8 cellular contexts compared by ENCODE assay signal in genomic region chr19:56076413-56076998, GRCh38. TPM values are rescaled to one million over a fixed set of nuclear protein-coding genes. Genes with fewer than 3 reads are reported as not detected.
DNase-seq lines count a peak whose midpoint lies in the region; ATAC-seq and TF ChIP-seq lines count a peak whose summit lies in the region.

No MANE protein-coding gene starts in this region.

- peaks cover 9% of the 10 kb centered on the region for H3K4me1 Mint-ChIP-seq in activated CD8-positive, alpha-beta memory T cell treated with anti-CD3 and anti-CD28 coated beads, Interleukin-2, amount 10 ng/mL, durations not matched to agents 7 days and 5 days

- TF ChIP-seq CTCF in GM12875 (IDR thresholded peaks at IDR 0.05; ENCODE audit: borderline replicate concordance, insufficient read depth, low read depth, low read length): peak; percentile 67; the same call in 1 of the 2 replicates
- peak; percentile 94 for TF ChIP-seq CTCF in fibroblast of villous mesenchyme (IDR thresholded peaks at IDR 0.05; ENCODE audit: insufficient read depth, low read depth, low read length)

- DNase-seq in AML-193 (lab: John Stamatoyannopoulos, UW) (peak; percentile 29 to 44), NCI-H2196 treated with DMSO at 0.1 percent for 48 hours (lab: John Stamatoyannopoulos, UW; ENCODE audit: unreplicated experiment) (peak; percentile 24), fibroblast of villous mesenchyme (ENCODE audit: low read depth) (peak; percentile 56), pons (ENCODE audit: low spot score) (peak; percentile 35), GOT3 (lab: John Stamatoyannopoulos, UW) (no peak)
- peak; percentile 51 for DNase-seq in activated CD8-positive, alpha-beta memory T cell treated with anti-CD3 and anti-CD28 coated beads, Interleukin-2, amount 10 ng/mL, durations not matched to agents 7 days and 5 days

- no peak overlapping the region for H3K4me3 ChIP-seq in GM12875 (ENCODE audit: low read depth, low read length)
- no peak overlapping the region for H3K4me3 ChIP-seq in fibroblast of villous mesenchyme (ENCODE audit: low read depth, low read length)

- H3K4me3 Mint-ChIP-seq in activated CD8-positive, alpha-beta memory T cell treated with anti-CD3 and anti-CD28 coated beads, Interleukin-2, amount 10 ng/mL, durations not matched to agents 7 days and 5 days: no peak overlapping the region

- CTCF ChIA-PET in activated CD8-positive, alpha-beta memory T cell treated with anti-CD3 and anti-CD28 coated beads, Interleukin-2, amount 10 ng/mL, durations not matched to agents 7 days and 5 days (lab: Charles Lee): interaction anchor here (0.6 to 5.1 kb wide), 11 partner anchors 9 to 257 kb away, joined by 3 to 34 read pairs (median 4); no protein-coding TSS in a partner anchor

- no peaks in the 10 kb centered on the region for H3K36me3 Mint-ChIP-seq in activated CD8-positive, alpha-beta memory T cell treated with anti-CD3 and anti-CD28 coated beads, Interleukin-2, amount 10 ng/mL, durations not matched to agents 7 days and 5 days

- peaks cover 7% of the 10 kb centered on the region for H3K27me3 Mint-ChIP-seq in activated CD8-positive, alpha-beta memory T cell treated with anti-CD3 and anti-CD28 coated beads, Interleukin-2, amount 10 ng/mL, durations not matched to agents 7 days and 5 days

- no peak overlapping the region for H3K27ac Mint-ChIP-seq in activated CD8-positive, alpha-beta memory T cell treated with anti-CD3 and anti-CD28 coated beads, Interleukin-2, amount 10 ng/mL, durations not matched to agents 7 days and 5 days

- no peaks in the 10 kb centered on the region for H3K9me3 Mint-ChIP-seq in activated CD8-positive, alpha-beta memory T cell treated with anti-CD3 and anti-CD28 coated beads, Interleukin-2, amount 10 ng/mL, durations not matched to agents 7 days and 5 days (ENCODE audit: low read depth)

- ATAC-seq in activated CD8-positive, alpha-beta memory T cell treated with anti-CD3 and anti-CD28 coated beads, Interleukin-2, amount 10 ng/mL, durations not matched to agents 7 days and 5 days: no peak
- no peak for ATAC-seq in HG02885 (IDR thresholded peaks at IDR 0.05; ENCODE audit: poor library complexity, unreplicated experiment)

RNA-seq across cellular contexts. Expression of gene ZNF787, which starts 44.6 kb away (rescaled TPM):
- 10 to 100 TPM; 34.7 to 36.7 TPM for total RNA-seq in activated CD8-positive, alpha-beta memory T cell treated with anti-CD3 and anti-CD28 coated beads, Interleukin-2, amount 10 ng/mL, durations not matched to agents 7 days and 5 days
- total RNA-seq in fibroblast of villous mesenchyme: 25.0 and 33.2 TPM in 2 replicates
